ENCODE assay signal across 11 cellular contexts in the genomic region with DNA sequence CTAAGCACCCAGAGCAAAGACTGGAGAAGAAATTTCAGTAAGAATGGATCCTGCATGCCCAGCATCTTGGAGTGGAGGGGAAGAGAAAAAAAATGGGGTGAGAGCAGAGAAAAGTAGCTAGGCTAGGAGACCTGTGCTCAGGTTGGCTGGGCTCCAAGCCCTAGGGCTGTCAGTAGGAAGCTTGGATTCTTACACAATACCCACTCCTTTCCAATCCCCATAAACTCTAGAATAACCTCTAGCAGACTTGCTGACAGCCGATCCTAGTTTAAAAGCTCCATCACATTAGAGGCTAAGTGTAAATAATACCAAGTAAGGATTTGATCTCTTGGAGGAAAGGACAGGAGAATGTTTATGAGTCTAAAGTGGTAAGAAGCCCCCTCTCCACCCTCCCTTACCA. TPM values are rescaled to one million over a fixed set of nuclear protein-coding genes. Genes with fewer than 3 reads are reported as not detected.
DNase-seq lines count a peak whose midpoint lies in the region; ATAC-seq and TF ChIP-seq lines count a peak whose summit lies in the region.
"Had no signal": no experiment of that assay in that cellular context is flagged by ENCODE, and none has a peak within 500 bp of the region (broad histone marks: within the 10 kb centered on the region; RNA-seq: fewer than 3 reads in every experiment).

No MANE protein-coding gene starts in this region.

- H3K27ac Mint-ChIP-seq in MCF 10A (ENCODE audit: low read depth, unreplicated experiment) = no peak overlapping the region
- H3K27ac Mint-ChIP-seq in activated naive CD4-positive, alpha-beta T cell treated with anti-CD3 and anti-CD28 coated beads, Interleukin-2, amount 50 U/mL, for 72 hours = no peak overlapping the region

- TF ChIP-seq CTCF in LNCaP clone FGC (IDR thresholded peaks at IDR 0.05; ENCODE audit: control insufficient read depth, extremely low read depth, insufficient read depth) = no peak
- TF ChIP-seq CTCF in MCF 10A (IDR thresholded peaks at IDR 0.05; ENCODE audit: unreplicated experiment) = no peak

- intact Hi-C loops in MCF 10A (cut with micrococcal nuclease) = no loop called here

- DNase-seq in ELR (ENCODE audit: low read depth) (peak; percentile 74), LNCaP clone FGC (ENCODE audit: low read depth) (peak; percentile 54), MCF 10A (ENCODE audit: unreplicated experiment) (peak; percentile 93), lung microvascular endothelial cell (ENCODE audit: low read depth in 2 of 2) (peak; percentile 36 to 53)
- no peak for DNase-seq in activated naive CD4-positive, alpha-beta T cell treated with anti-CD3 and anti-CD28 coated beads, Interleukin-2, amount 50 U/mL, for 72 hours (ENCODE audit: low spot score in 2 of 2)
- DNase-seq: activated effector memory CD4-positive, alpha-beta T cell treated with anti-CD3 and anti-CD28 coated beads, Interleukin-2, amount 50 U/mL, for 16 hours; nucleus accumbens; WERI-Rb-1 had no signal

- H3K4me1 Mint-ChIP-seq in MCF 10A (ENCODE audit: insufficient read depth, unreplicated experiment) = peaks cover 60% of the 10 kb centered on the region

- BruUV-seq in MCF 10A (replicated peaks; lab: Mats Ljungman, UMichigan) = no TSS peak

- H3K27me3 Mint-ChIP-seq in MCF 10A (ENCODE audit: insufficient read depth, unreplicated experiment) = no peaks in the 10 kb centered on the region

- no peak overlapping the region for H3K4me3 Mint-ChIP-seq in MCF 10A (ENCODE audit: unreplicated experiment)

- no peak overlapping the region for H3K4me3 ChIP-seq in LNCaP clone FGC (ENCODE audit: low read depth, low read length)

- ATAC-seq in SK-N-SH treated with all-trans-retinoic acid at 6 μM for 48 hours (no peak), GM18873 (IDR thresholded peaks at IDR 0.05; ENCODE audit: low FRiP score, unreplicated experiment) (no peak), HG03571 (IDR thresholded peaks at IDR 0.05; ENCODE audit: unreplicated experiment) (no peak)
- no peak for ATAC-seq in activated naive CD4-positive, alpha-beta T cell treated with anti-CD3 and anti-CD28 coated beads, Interleukin-2, amount 50 U/mL, for 72 hours

- no peaks in the 10 kb centered on the region for H3K9me3 Mint-ChIP-seq in MCF 10A (ENCODE audit: unreplicated experiment)
- H3K9me3 Mint-ChIP-seq in activated naive CD4-positive, alpha-beta T cell treated with anti-CD3 and anti-CD28 coated beads, Interleukin-2, amount 50 U/mL, for 72 hours = no peaks in the 10 kb centered on the region

- CTCF ChIA-PET in MCF 10A (lab: Yijun Ruan, JAX) = interaction anchor here (0.5 to 1.1 kb wide), 4 partner anchors 11 to 1268 kb away, joined by 3 to 6 read pairs (median 4); no protein-coding TSS in a partner anchor

- no peaks in the 10 kb centered on the region for H3K36me3 Mint-ChIP-seq in MCF 10A (ENCODE audit: insufficient read depth, unreplicated experiment)
- H3K36me3 Mint-ChIP-seq in activated naive CD4-positive, alpha-beta T cell treated with anti-CD3 and anti-CD28 coated beads, Interleukin-2, amount 50 U/mL, for 72 hours = peaks cover 0 to 8% of the 10 kb centered on the region in 2 donors

- POLR2A ChIA-PET in MCF 10A (lab: Yijun Ruan, JAX) = interaction anchor here (0.6 to 4.0 kb wide), 13 partner anchors 9 to 60 kb away, joined by 3 to 28 read pairs (median 4); a partner anchor contains a TSS

TF ChIP-seq in SK-N-SH treated with all-trans-retinoic acid at 6 μM for 48 hours, 23 proteins besides CTCF, POLR2A, EP300 and RAD21:
- TF ChIP-seq ESRRG (CRISPR knock-in tag; IDR thresholded peaks at IDR 0.05) (no peak), ISL1 (CRISPR knock-in tag; IDR thresholded peaks at IDR 0.05) (no peak), PPARA (CRISPR knock-in tag; IDR thresholded peaks at IDR 0.05; ENCODE audit: borderline replicate concordance) (no peak), ZNF70 (CRISPR knock-in tag; IDR thresholded peaks at IDR 0.05) (no peak), ZC3H10 (CRISPR knock-in tag; IDR thresholded peaks at IDR 0.05) (no peak), CSDC2 (CRISPR knock-in tag; IDR thresholded peaks at IDR 0.05) (no peak), ARNTL (CRISPR knock-in tag; IDR thresholded peaks at IDR 0.05; ENCODE audit: borderline replicate concordance, low read depth) (no peak), ZNF565 (CRISPR knock-in tag; conservative IDR thresholded peaks at IDR 0.05; ENCODE audit: low read depth) (no peak), RARB (CRISPR knock-in tag; IDR thresholded peaks at IDR 0.05) (no peak), OSR1 (CRISPR knock-in tag; IDR thresholded peaks at IDR 0.05) (no peak), GLIS3 (CRISPR knock-in tag; IDR thresholded peaks at IDR 0.05) (no peak), BACH2 (CRISPR knock-in tag; IDR thresholded peaks at IDR 0.05; ENCODE audit: borderline replicate concordance) (no peak), ZFP3 (CRISPR knock-in tag; IDR thresholded peaks at IDR 0.05) (no peak), ZNF8 (CRISPR knock-in tag; IDR thresholded peaks at IDR 0.05) (no peak), TOX (CRISPR knock-in tag; IDR thresholded peaks at IDR 0.05; ENCODE audit: borderline replicate concordance) (no peak)
- TF ChIP-seq, protein P1, sequence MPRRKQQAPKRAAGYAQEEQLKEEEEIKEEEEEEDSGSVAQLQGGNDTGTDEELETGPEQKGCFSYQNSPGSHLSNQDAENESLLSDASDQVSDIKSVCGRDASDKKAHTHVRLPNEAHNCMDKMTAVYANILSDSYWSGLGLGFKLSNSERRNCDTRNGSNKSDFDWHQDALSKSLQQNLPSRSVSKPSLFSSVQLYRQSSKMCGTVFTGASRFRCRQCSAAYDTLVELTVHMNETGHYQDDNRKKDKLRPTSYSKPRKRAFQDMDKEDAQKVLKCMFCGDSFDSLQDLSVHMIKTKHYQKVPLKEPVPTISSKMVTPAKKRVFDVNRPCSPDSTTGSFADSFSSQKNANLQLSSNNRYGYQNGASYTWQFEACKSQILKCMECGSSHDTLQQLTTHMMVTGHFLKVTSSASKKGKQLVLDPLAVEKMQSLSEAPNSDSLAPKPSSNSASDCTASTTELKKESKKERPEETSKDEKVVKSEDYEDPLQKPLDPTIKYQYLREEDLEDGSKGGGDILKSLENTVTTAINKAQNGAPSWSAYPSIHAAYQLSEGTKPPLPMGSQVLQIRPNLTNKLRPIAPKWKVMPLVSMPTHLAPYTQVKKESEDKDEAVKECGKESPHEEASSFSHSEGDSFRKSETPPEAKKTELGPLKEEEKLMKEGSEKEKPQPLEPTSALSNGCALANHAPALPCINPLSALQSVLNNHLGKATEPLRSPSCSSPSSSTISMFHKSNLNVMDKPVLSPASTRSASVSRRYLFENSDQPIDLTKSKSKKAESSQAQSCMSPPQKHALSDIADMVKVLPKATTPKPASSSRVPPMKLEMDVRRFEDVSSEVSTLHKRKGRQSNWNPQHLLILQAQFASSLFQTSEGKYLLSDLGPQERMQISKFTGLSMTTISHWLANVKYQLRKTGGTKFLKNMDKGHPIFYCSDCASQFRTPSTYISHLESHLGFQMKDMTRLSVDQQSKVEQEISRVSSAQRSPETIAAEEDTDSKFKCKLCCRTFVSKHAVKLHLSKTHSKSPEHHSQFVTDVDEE (CRISPR knock-in tag; IDR thresholded peaks at IDR 0.05) = no peak
- TF ChIP-seq, protein P2, sequence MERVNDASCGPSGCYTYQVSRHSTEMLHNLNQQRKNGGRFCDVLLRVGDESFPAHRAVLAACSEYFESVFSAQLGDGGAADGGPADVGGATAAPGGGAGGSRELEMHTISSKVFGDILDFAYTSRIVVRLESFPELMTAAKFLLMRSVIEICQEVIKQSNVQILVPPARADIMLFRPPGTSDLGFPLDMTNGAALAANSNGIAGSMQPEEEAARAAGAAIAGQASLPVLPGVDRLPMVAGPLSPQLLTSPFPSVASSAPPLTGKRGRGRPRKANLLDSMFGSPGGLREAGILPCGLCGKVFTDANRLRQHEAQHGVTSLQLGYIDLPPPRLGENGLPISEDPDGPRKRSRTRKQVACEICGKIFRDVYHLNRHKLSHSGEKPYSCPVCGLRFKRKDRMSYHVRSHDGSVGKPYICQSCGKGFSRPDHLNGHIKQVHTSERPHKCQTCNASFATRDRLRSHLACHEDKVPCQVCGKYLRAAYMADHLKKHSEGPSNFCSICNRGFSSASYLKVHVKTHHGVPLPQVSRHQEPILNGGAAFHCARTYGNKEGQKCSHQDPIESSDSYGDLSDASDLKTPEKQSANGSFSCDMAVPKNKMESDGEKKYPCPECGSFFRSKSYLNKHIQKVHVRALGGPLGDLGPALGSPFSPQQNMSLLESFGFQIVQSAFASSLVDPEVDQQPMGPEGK (CRISPR knock-in tag; IDR thresholded peaks at IDR 0.05; ENCODE audit: borderline replicate concordance) = no peak
- TF ChIP-seq, protein P3, sequence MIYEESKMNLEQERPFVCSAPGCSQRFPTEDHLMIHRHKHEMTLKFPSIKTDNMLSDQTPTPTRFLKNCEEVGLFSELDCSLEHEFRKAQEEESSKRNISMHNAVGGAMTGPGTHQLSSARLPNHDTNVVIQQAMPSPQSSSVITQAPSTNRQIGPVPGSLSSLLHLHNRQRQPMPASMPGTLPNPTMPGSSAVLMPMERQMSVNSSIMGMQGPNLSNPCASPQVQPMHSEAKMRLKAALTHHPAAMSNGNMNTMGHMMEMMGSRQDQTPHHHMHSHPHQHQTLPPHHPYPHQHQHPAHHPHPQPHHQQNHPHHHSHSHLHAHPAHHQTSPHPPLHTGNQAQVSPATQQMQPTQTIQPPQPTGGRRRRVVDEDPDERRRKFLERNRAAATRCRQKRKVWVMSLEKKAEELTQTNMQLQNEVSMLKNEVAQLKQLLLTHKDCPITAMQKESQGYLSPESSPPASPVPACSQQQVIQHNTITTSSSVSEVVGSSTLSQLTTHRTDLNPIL (CRISPR knock-in tag; IDR thresholded peaks at IDR 0.05; ENCODE audit: low read depth) = no peak

RNA-seq across cellular contexts. Expression of a gene that starts 46.2 kb away (rescaled TPM):
- total RNA-seq in MCF 10A (2022) = 81.8 and 96.3 TPM in 2 replicates
- 11.3 and 11.8 TPM in 2 replicates for total RNA-seq in lung microvascular endothelial cell
- total RNA-seq in activated naive CD4-positive, alpha-beta T cell treated with anti-CD3 and anti-CD28 coated beads, Interleukin-2, amount 50 U/mL, for 72 hours = 10 to 100 TPM; 53.7 to 59.7 TPM

Comparison
In these comparisons a context has a peak if more than half of its experiments do, and no peak if none do; other contexts are left out.
1. DNase-seq: peak in ELR (single experiment), LNCaP clone FGC (single experiment), MCF 10A (single experiment) and lung microvascular endothelial cell (2 of 2); none in activated naive CD4-positive, alpha-beta T cell treated with anti-CD3 and anti-CD28 coated beads, Interleukin-2, amount 50 U/mL, for 72 hours (0 of 2).